1 cellular context compared by ENCODE assay signal in the genomic region with DNA sequence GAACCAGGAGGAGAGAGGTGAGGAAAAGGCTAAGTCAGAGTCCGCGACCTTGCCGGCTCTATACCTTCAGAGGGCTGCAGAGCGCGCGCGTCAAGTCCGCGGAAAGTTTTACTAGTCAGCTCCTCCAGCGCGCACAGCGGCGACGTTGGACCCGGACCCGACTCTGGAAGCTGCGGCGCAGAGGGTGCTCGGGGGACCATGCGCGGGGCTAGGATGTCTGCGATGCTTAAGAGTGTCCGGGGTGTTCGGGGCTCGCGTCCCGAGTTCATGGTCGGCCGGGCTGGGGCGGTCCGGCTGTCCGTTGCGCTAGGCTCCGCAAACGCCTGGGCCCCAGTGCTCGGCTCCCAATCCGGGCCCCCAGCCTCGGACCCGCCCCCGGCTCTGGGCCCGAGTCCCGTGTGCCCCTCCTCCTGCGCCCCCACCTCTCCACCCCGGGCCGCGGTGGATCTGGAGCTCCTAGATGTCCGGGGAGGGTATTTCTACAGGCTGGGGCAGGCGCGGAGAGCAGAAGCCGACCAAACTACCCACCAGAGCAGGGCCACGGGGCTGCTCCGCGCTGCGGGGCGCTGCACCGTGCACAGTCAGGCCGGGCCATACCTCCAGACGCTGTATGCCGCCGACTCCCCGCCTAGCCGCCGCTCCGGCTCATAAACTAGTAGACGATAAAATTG.
TF ChIP-seq lines count a peak whose summit lies in the region.

LBX2 (minus strand) TSS at position 335 of the 671 bp plus-strand sequence; CDS start at position 269, 66 bp downstream.

TF ChIP-seq in GM12878, 131 proteins besides CTCF, POLR2A, EP300 and RAD21 (continued from another document):
- TF ChIP-seq, protein P1, sequence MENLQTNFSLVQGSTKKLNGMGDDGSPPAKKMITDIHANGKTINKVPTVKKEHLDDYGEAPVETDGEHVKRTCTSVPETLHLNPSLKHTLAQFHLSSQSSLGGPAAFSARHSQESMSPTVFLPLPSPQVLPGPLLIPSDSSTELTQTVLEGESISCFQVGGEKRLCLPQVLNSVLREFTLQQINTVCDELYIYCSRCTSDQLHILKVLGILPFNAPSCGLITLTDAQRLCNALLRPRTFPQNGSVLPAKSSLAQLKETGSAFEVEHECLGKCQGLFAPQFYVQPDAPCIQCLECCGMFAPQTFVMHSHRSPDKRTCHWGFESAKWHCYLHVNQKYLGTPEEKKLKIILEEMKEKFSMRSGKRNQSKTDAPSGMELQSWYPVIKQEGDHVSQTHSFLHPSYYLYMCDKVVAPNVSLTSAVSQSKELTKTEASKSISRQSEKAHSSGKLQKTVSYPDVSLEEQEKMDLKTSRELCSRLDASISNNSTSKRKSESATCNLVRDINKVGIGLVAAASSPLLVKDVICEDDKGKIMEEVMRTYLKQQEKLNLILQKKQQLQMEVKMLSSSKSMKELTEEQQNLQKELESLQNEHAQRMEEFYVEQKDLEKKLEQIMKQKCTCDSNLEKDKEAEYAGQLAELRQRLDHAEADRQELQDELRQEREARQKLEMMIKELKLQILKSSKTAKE (IDR thresholded peaks at IDR 0.05; ENCODE audit: low read depth, poor library complexity, severe bottlenecking) = no peak
TF ChIP-seq in GM12878: peak in this region for 1.
